ENCODE assay signal across 1 cellular context in genomic region chr10:32321016-32321631, GRCh38.
TF ChIP-seq lines count a peak whose summit lies in the region.

No MANE protein-coding gene starts in this region.

TF ChIP-seq in GM23338, 12 proteins besides CTCF, POLR2A, EP300 and RAD21:
- TF ChIP-seq REST (IDR thresholded peaks at IDR 0.05; ENCODE audit: unreplicated experiment) (no peak), ZNF114 (CRISPR knock-in tag; IDR thresholded peaks at IDR 0.05) (no peak), EZH2 (IDR thresholded peaks at IDR 0.05; ENCODE audit: low read depth, unreplicated experiment) (no peak), CREB1 (CRISPR knock-in tag; IDR thresholded peaks at IDR 0.05; ENCODE audit: low read depth) (no peak), ZNF331 (CRISPR knock-in tag; IDR thresholded peaks at IDR 0.05; ENCODE audit: low read depth) (no peak), JUNB (IDR thresholded peaks at IDR 0.05; ENCODE audit: unreplicated experiment) (no peak), POLR2AphosphoS5 (IDR thresholded peaks at IDR 0.05; ENCODE audit: low read depth) (no peak), STAT1 (IDR thresholded peaks at IDR 0.05; ENCODE audit: unreplicated experiment) (no peak), EZH2phosphoT487 (IDR thresholded peaks at IDR 0.05; ENCODE audit: unreplicated experiment) (no peak), NANOG (IDR thresholded peaks at IDR 0.05; ENCODE audit: borderline replicate concordance) (no peak), ETS1 (IDR thresholded peaks at IDR 0.05) (no peak)
- TF ChIP-seq, protein P1, sequence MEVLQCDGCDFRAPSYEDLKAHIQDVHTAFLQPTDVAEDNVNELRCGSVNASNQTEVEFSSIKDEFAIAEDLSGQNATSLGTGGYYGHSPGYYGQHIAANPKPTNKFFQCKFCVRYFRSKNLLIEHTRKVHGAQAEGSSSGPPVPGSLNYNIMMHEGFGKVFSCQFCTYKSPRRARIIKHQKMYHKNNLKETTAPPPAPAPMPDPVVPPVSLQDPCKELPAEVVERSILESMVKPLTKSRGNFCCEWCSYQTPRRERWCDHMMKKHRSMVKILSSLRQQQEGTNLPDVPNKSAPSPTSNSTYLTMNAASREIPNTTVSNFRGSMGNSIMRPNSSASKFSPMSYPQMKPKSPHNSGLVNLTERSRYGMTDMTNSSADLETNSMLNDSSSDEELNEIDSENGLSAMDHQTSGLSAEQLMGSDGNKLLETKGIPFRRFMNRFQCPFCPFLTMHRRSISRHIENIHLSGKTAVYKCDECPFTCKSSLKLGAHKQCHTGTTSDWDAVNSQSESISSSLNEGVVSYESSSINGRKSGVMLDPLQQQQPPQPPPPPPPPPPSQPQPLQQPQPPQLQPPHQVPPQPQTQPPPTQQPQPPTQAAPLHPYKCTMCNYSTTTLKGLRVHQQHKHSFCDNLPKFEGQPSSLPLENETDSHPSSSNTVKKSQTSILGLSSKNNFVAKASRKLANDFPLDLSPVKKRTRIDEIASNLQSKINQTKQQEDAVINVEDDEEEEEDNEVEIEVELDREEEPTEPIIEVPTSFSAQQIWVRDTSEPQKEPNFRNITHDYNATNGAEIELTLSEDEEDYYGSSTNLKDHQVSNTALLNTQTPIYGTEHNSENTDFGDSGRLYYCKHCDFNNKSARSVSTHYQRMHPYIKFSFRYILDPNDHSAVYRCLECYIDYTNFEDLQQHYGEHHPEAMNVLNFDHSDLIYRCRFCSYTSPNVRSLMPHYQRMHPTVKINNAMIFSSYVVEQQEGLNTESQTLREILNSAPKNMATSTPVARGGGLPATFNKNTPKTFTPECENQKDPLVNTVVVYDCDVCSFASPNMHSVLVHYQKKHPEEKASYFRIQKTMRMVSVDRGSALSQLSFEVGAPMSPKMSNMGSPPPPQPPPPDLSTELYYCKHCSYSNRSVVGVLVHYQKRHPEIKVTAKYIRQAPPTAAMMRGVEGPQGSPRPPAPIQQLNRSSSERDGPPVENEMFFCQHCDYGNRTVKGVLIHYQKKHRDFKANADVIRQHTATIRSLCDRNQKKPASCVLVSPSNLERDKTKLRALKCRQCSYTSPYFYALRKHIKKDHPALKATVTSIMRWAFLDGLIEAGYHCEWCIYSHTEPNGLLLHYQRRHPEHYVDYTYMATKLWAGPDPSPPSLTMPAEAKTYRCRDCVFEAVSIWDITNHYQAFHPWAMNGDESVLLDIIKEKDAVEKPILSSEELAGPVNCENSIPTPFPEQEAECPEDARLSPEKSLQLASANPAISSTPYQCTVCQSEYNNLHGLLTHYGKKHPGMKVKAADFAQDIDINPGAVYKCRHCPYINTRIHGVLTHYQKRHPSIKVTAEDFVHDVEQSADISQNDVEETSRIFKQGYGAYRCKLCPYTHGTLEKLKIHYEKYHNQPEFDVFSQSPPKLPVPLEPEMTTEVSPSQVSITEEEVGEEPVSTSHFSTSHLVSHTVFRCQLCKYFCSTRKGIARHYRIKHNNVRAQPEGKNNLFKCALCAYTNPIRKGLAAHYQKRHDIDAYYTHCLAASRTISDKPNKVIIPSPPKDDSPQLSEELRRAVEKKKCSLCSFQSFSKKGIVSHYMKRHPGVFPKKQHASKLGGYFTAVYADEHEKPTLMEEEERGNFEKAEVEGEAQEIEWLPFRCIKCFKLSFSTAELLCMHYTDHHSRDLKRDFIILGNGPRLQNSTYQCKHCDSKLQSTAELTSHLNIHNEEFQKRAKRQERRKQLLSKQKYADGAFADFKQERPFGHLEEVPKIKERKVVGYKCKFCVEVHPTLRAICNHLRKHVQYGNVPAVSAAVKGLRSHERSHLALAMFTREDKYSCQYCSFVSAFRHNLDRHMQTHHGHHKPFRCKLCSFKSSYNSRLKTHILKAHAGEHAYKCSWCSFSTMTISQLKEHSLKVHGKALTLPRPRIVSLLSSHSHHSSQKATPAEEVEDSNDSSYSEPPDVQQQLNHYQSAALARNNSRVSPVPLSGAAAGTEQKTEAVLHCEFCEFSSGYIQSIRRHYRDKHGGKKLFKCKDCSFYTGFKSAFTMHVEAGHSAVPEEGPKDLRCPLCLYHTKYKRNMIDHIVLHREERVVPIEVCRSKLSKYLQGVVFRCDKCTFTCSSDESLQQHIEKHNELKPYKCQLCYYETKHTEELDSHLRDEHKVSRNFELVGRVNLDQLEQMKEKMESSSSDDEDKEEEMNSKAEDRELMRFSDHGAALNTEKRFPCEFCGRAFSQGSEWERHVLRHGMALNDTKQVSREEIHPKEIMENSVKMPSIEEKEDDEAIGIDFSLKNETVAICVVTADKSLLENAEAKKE (CRISPR knock-in tag; IDR thresholded peaks at IDR 0.05), result no peak
